ENCODE assay signal across 16 cellular contexts in genomic region chr1:212718499-212718898, GRCh38. TPM values are rescaled to one million over a fixed set of nuclear protein-coding genes. Genes with fewer than 3 reads are reported as not detected.
DNase-seq lines count a peak whose midpoint lies in the region; ATAC-seq and TF ChIP-seq lines count a peak whose summit lies in the region.
"Had no signal": no experiment of that assay in that cellular context is flagged by ENCODE, and none has a peak within 500 bp of the region (broad histone marks: within the 10 kb centered on the region; RNA-seq: fewer than 3 reads in every experiment).

No MANE protein-coding gene starts in this region.

- DNase-seq in AG04449 (ENCODE audit: low read depth, low spot score), result no peak
- DNase-seq in ELR (ENCODE audit: low read depth), result peak; percentile 44
- peak; percentile 50 for DNase-seq in RKO (ENCODE audit: low spot score)
- peak; percentile 49 for DNase-seq in fibroblast of mammary gland (ENCODE audit: low read depth)
- no peak for DNase-seq in DMS114 treated with DMSO at 0.1 percent for 48 hours (lab: John Stamatoyannopoulos, UW; ENCODE audit: unreplicated experiment)
- no peak for DNase-seq in HUDEP-2 (lab: John Stamatoyannopoulos, UW; ENCODE audit: unreplicated experiment in 76 of 76)
- DNase-seq in activated T-helper 1 cell treated with anti-CD3 and anti-CD28 coated beads, Interleukin-12 subunit alpha, Interleukin-12 subunit beta, Interleukin-2, Interleukin-4 antibody, amounts not matched to agents 30 ng/mL and 10 ng/mL and 1 ng/mL, durations not matched to agents 14 hours and 24 hours and 36 hours (ENCODE audit: low spot score), result no peak
- DNase-seq: activated CD4-positive, alpha-beta memory T cell treated with anti-CD3 and anti-CD28 coated beads for 36 hours; activated naive CD8-positive, alpha-beta T cell treated with anti-CD3 and anti-CD28 coated beads, Interleukin-2, amount 10 ng/mL, durations not matched to agents 7 days and 5 days; effector CD8-positive, alpha-beta T cell; MM.1S; naive B cell; NK-92 treated with Interleukin-12 subunit alpha and Interleukin-12 subunit beta, amount 100 ng/mL, for 24 hours; T-helper 1 cell had no signal

- peaks cover 5% of the 10 kb centered on the region for H3K36me3 Mint-ChIP-seq in activated T-helper 1 cell treated with anti-CD3 and anti-CD28 coated beads, Interleukin-12 subunit alpha, Interleukin-12 subunit beta, Interleukin-2, Interleukin-4 antibody, amounts not matched to agents 30 ng/mL and 10 ng/mL and 1 ng/mL, durations not matched to agents 14 hours and 24 hours and 36 hours (ENCODE audit: low read depth)

- H3K4me3 ChIP-seq in AG04449 (ENCODE audit: low read depth, low read length) (no peak overlapping the region), fibroblast of mammary gland (ENCODE audit: control insufficient read depth, low read depth, low read length) (no peak overlapping the region)
- H3K4me3 ChIP-seq: vagina had no signal

- H3K27ac Mint-ChIP-seq in activated T-helper 1 cell treated with anti-CD3 and anti-CD28 coated beads, Interleukin-12 subunit alpha, Interleukin-12 subunit beta, Interleukin-2, Interleukin-4 antibody, amounts not matched to agents 30 ng/mL and 10 ng/mL and 1 ng/mL, durations not matched to agents 14 hours and 24 hours and 36 hours, result no peak overlapping the region
- H3K27ac Mint-ChIP-seq: activated CD4-positive, alpha-beta memory T cell treated with anti-CD3 and anti-CD28 coated beads for 36 hours; activated naive CD8-positive, alpha-beta T cell treated with anti-CD3 and anti-CD28 coated beads, Interleukin-2, amount 10 ng/mL, durations not matched to agents 7 days and 5 days; naive B cell had no signal

- peaks cover 3% of the 10 kb centered on the region for H3K9me3 Mint-ChIP-seq in activated T-helper 1 cell treated with anti-CD3 and anti-CD28 coated beads, Interleukin-12 subunit alpha, Interleukin-12 subunit beta, Interleukin-2, Interleukin-4 antibody, amounts not matched to agents 30 ng/mL and 10 ng/mL and 1 ng/mL, durations not matched to agents 14 hours and 24 hours and 36 hours
- H3K9me3 Mint-ChIP-seq: activated CD4-positive, alpha-beta memory T cell treated with anti-CD3 and anti-CD28 coated beads for 36 hours; activated naive CD8-positive, alpha-beta T cell treated with anti-CD3 and anti-CD28 coated beads, Interleukin-2, amount 10 ng/mL, durations not matched to agents 7 days and 5 days had no signal

- CTCF ChIA-PET in AG04449 (lab: Yijun Ruan, JAX), result interaction anchor here (0.9 to 3.8 kb wide), 10 partner anchors 12 to 242 kb away, joined by 3 to 24 read pairs (median 4); no protein-coding TSS in a partner anchor

- no peak for ATAC-seq in GM19023 (IDR thresholded peaks at IDR 0.05; ENCODE audit: unreplicated experiment)

- TF ChIP-seq CTCF in AG04449 (IDR thresholded peaks at IDR 0.05; ENCODE audit: insufficient read depth, low read length, missing control alignments), result peak; percentile 15
- peak; percentile 35 for TF ChIP-seq CTCF in fibroblast of mammary gland (conservative IDR thresholded peaks at IDR 0.05; ENCODE audit: control insufficient read depth, insufficient read depth, low read depth, low read length)

- no peak overlapping the region for H3K4me3 Mint-ChIP-seq in activated T-helper 1 cell treated with anti-CD3 and anti-CD28 coated beads, Interleukin-12 subunit alpha, Interleukin-12 subunit beta, Interleukin-2, Interleukin-4 antibody, amounts not matched to agents 30 ng/mL and 10 ng/mL and 1 ng/mL, durations not matched to agents 14 hours and 24 hours and 36 hours
- H3K4me3 Mint-ChIP-seq: activated CD4-positive, alpha-beta memory T cell treated with anti-CD3 and anti-CD28 coated beads for 36 hours; activated naive CD8-positive, alpha-beta T cell treated with anti-CD3 and anti-CD28 coated beads, Interleukin-2, amount 10 ng/mL, durations not matched to agents 7 days and 5 days; naive B cell had no signal

- intact Hi-C loops in activated T-helper 1 cell treated with anti-CD3 and anti-CD28 coated beads, Interleukin-12 subunit alpha, Interleukin-12 subunit beta, Interleukin-2, Interleukin-4 antibody, amounts not matched to agents 30 ng/mL and 10 ng/mL and 1 ng/mL, durations not matched to agents 14 hours and 24 hours and 36 hours (cut with micrococcal nuclease), result no loop called here

- POLR2A ChIA-PET in AG04449 (lab: Yijun Ruan, JAX), result no interaction called here

- peaks cover 15% of the 10 kb centered on the region for H3K27me3 Mint-ChIP-seq in activated T-helper 1 cell treated with anti-CD3 and anti-CD28 coated beads, Interleukin-12 subunit alpha, Interleukin-12 subunit beta, Interleukin-2, Interleukin-4 antibody, amounts not matched to agents 30 ng/mL and 10 ng/mL and 1 ng/mL, durations not matched to agents 14 hours and 24 hours and 36 hours (ENCODE audit: insufficient read depth)

- peaks cover 36% of the 10 kb centered on the region for H3K4me1 Mint-ChIP-seq in activated T-helper 1 cell treated with anti-CD3 and anti-CD28 coated beads, Interleukin-12 subunit alpha, Interleukin-12 subunit beta, Interleukin-2, Interleukin-4 antibody, amounts not matched to agents 30 ng/mL and 10 ng/mL and 1 ng/mL, durations not matched to agents 14 hours and 24 hours and 36 hours (ENCODE audit: low read depth)

RNA-seq across cellular contexts. Expression of gene BATF3, which starts 18.9 kb away (rescaled TPM):
- 89.8 and 94.9 TPM in 2 replicates for total RNA-seq in activated T-helper 1 cell treated with anti-CD3 and anti-CD28 coated beads, Interleukin-12 subunit alpha, Interleukin-12 subunit beta, Interleukin-2, Interleukin-4 antibody, amounts not matched to agents 30 ng/mL and 10 ng/mL and 1 ng/mL, durations not matched to agents 14 hours and 24 hours and 36 hours

Comparison
In these comparisons a context has a peak if more than half of its experiments do, and no peak if none do; other contexts are left out.
1. DNase-seq: peak in ELR (single experiment), RKO (single experiment) and fibroblast of mammary gland (single experiment); none in AG04449 (single experiment), DMS114 treated with DMSO at 0.1 percent for 48 hours (single experiment), HUDEP-2 (0 of 76) and activated T-helper 1 cell treated with anti-CD3 and anti-CD28 coated beads, Interleukin-12 subunit alpha, Interleukin-12 subunit beta, Interleukin-2, Interleukin-4 antibody, amounts not matched to agents 30 ng/mL and 10 ng/mL and 1 ng/mL, durations not matched to agents 14 hours and 24 hours and 36 hours (single experiment).